Comparison of ENCODE assay signal across 8 cellular contexts in the genomic region with DNA sequence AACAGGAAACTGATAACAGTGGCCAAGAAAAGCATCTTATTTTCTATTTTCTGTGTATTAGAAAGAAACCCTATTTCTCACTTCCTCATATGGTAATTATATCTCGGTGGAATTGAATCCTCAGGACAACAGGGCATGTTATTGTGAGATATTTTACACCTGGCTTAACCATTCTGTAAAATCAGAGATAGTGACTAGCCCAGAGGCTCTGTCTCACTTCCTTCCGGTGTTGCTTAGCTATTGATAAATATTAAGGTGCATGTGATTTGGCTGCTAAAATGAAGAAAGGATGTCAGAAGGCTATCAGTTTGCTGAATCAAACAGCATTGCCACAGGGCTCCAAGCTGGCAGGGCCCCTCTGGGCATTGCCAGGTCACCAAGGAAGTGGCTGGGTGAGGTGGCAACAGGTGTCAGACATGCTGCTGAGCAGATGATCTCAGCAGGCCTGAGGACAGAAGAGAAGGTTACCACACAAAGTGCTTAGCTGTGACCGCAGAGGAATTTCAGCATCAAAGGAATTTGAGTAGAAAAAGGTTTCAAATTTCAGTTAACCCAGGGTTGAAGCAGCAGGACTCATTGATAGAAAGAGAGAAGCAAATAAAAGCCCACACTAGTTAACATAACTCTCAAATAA.
DNase-seq lines count a peak whose midpoint lies in the region; ATAC-seq and TF ChIP-seq lines count a peak whose summit lies in the region.

No MANE protein-coding gene starts in this region.

- no peak overlapping the region for H3K4me3 Mint-ChIP-seq in endodermal cell

- H3K36me3 ChIP-seq in endodermal cell (ENCODE audit: control insufficient read depth, insufficient read depth, low read length), result no peaks in the 10 kb centered on the region

- H3K9me3 ChIP-seq in endodermal cell (ENCODE audit: control insufficient read depth, low read length), result peaks cover 12% of the 10 kb centered on the region

- no peak for TF ChIP-seq POLR2A in NB4 (IDR thresholded peaks at IDR 0.05; ENCODE audit: extremely low read depth, insufficient read length)

- H3K27me3 ChIP-seq in endodermal cell (ENCODE audit: control insufficient read depth, insufficient read depth, low read length, poor library complexity, severe bottlenecking), result no peaks in the 10 kb centered on the region

- TF ChIP-seq CTCF in NB4 (IDR thresholded peaks at IDR 0.05; ENCODE audit: low read depth, low read length), result no peak
- TF ChIP-seq CTCF in endodermal cell (conservative IDR thresholded peaks at IDR 0.05), result no peak

- no peaks in the 10 kb centered on the region for H3K36me3 Mint-ChIP-seq in endodermal cell (ENCODE audit: low read depth)

- WGBS in endodermal cell (ENCODE audit: insufficient coverage in 1 of 2, insufficient read length in 1 of 2), 2 experiments, result 24 to 36% methylated on average over 2 to 3 of the region's 3 CpGs

- ATAC-seq in HG02642 (IDR thresholded peaks at IDR 0.05; ENCODE audit: poor library complexity, unreplicated experiment), result peak; percentile 92

- H3K9me3 Mint-ChIP-seq in endodermal cell, result peaks cover 8% of the 10 kb centered on the region

- H3K9ac ChIP-seq in endodermal cell (ENCODE audit: extremely low read depth, low read length, poor library complexity, severe bottlenecking), result peak overlapping the region; percentile 57

- H3K27ac Mint-ChIP-seq in endodermal cell, result peak overlapping the region; percentile 97

- peaks cover 22% of the 10 kb centered on the region for H3K4me1 ChIP-seq in endodermal cell (ENCODE audit: control insufficient read depth, insufficient read depth, low read length)

- peak overlapping the region; percentile 40 for H3K27ac ChIP-seq in endodermal cell (ENCODE audit: low read depth, low read length)

- H3K27me3 Mint-ChIP-seq in endodermal cell (ENCODE audit: insufficient read depth), result peaks cover 3% of the 10 kb centered on the region

- peak; percentile 3 for DNase-seq in stimulated activated CD4-positive, alpha-beta T cell treated with anti-CD3 and anti-CD28 coated beads, Interleukin-4, amount 100 ng/mL, for 24 hours
- DNase-seq in stimulated activated CD4-positive, alpha-beta T cell treated with anti-CD3 and anti-CD28 coated beads, Interleukin-4, amount 100 ng/mL, for 4 hours, result no peak
- DNase-seq in NB4 (ENCODE audit: low read depth) (peak; percentile 57), endodermal cell (peak; percentile 91), skeletal muscle cell (ENCODE audit: low read depth) (peak; percentile 34), medulla oblongata (ENCODE audit: extremely low spot score) (no peak), GOT3 (lab: John Stamatoyannopoulos, UW) (no peak)

- H3K4me1 Mint-ChIP-seq in endodermal cell, result peaks cover 46% of the 10 kb centered on the region

- H3K4me3 ChIP-seq in NB4 (ENCODE audit: low read depth, low read length) (no peak overlapping the region), endodermal cell (ENCODE audit: low read length) (no peak overlapping the region), skeletal muscle cell (ENCODE audit: low read depth, low read length) (no peak overlapping the region)

Comparison
In these comparisons a context has a peak if more than half of its experiments do, and no peak if none do; other contexts are left out.
1. DNase-seq: peak in stimulated activated CD4-positive, alpha-beta T cell treated with anti-CD3 and anti-CD28 coated beads, Interleukin-4, amount 100 ng/mL, for 24 hours (single experiment), NB4 (single experiment), endodermal cell (single experiment) and skeletal muscle cell (single experiment); none in stimulated activated CD4-positive, alpha-beta T cell treated with anti-CD3 and anti-CD28 coated beads, Interleukin-4, amount 100 ng/mL, for 4 hours (0 of 2), medulla oblongata (single experiment) and GOT3 (single experiment).